In the genomic region with DNA sequence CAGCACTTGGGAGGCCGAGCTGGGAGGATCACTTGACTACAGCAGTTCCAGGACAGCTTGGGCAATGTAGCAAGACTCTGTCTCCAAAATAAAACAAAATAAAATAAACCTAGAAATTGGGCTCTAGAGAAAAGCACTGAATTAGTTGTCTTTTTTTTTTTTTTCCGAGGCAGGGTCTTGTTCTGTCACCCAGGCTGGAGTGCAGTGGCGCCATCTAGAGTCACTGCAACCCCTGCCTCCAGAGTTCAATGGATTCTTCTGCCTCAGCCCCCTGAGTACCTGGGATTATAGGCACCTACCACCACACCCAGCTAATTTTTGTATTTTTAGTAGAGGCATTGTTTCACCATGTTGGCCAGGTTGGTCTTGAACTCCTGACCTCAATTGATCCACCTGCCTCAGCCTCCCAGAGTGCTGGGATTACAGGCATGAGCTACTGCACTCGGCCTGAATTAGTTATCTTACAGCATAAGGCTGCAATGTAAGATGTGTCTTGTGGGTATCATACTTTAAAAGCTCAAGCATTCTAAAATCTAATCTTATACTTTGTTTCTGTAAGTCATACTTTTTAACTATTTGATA, we compare ENCODE assay signal across 8 cellular contexts. TPM values are rescaled to one million over a fixed set of nuclear protein-coding genes. Genes with fewer than 3 reads are reported as not detected.
DNase-seq lines count a peak whose midpoint lies in the region; ATAC-seq and TF ChIP-seq lines count a peak whose summit lies in the region.

No MANE protein-coding gene starts in this region.

- no peak overlapping the region for H3K4me3 ChIP-seq in PC-9
- no peak overlapping the region for H3K4me3 ChIP-seq in adipocyte (ENCODE audit: low read length)
- no peak overlapping the region for H3K4me3 ChIP-seq in left lung
- H3K4me3 ChIP-seq in upper lobe of right lung = no peak overlapping the region

- no peak overlapping the region for H3K27ac ChIP-seq in PC-9
- H3K27ac ChIP-seq in left lung = no peak overlapping the region
- no peak overlapping the region for H3K27ac ChIP-seq in upper lobe of right lung

- no peaks in the 10 kb centered on the region for H3K79me2 ChIP-seq in PC-9 (ENCODE audit: low read depth)

- peak in 1 of 2 experiments; percentile 29 for DNase-seq in PC-9
- DNase-seq in adipocyte (ENCODE audit: low read depth) = peak; percentile 19
- DNase-seq in left lung = no peak
- DNase-seq in upper lobe of right lung = no peak
- DNase-seq in cerebellar nuclear complex (lab: John Stamatoyannopoulos, UW) = no peak

- H3K27me3 ChIP-seq in PC-9 (ENCODE audit: insufficient read depth, low read depth) (no peaks in the 10 kb centered on the region), adipocyte (replicated peaks; ENCODE audit: control insufficient read depth, insufficient read depth, low read length) (peaks cover 14% of the 10 kb centered on the region), left lung (peaks cover 0 to 17% of the 10 kb centered on the region in 2 donors), upper lobe of right lung (peaks cover 6% of the 10 kb centered on the region)

- H3F3A ChIP-seq in PC-9 (ENCODE audit: insufficient read depth, low read depth) = no peaks in the 10 kb centered on the region

- no peak overlapping the region for H2AFZ ChIP-seq in PC-9

- H3K4me1 ChIP-seq in PC-9 (replicated peaks; ENCODE audit: insufficient read depth) (no peaks in the 10 kb centered on the region), adipocyte (ENCODE audit: control insufficient read depth, insufficient read depth, low read length) (no peaks in the 10 kb centered on the region), left lung (no peaks in the 10 kb centered on the region), upper lobe of right lung (no peaks in the 10 kb centered on the region)

- intact Hi-C loops in PC-9 (cut with micrococcal nuclease; ENCODE audit: unreplicated experiment) = no loop called here
- intact Hi-C loops in left lung (cut with DNase I) = no loop called here
- intact Hi-C loops in upper lobe of right lung (cut with DNase I) = no loop called here

- no peak overlapping the region for H3K4me2 ChIP-seq in PC-9

- H4K20me1 ChIP-seq in PC-9 (ENCODE audit: insufficient read depth) = no peaks in the 10 kb centered on the region

- TF ChIP-seq CTCF in GM12873 (IDR thresholded peaks at IDR 0.05; ENCODE audit: insufficient read depth, low read depth, low read length, missing control alignments) (peak; percentile 81), PC-9 (conservative IDR thresholded peaks at IDR 0.05) (peak; percentile 53), left lung (IDR thresholded peaks at IDR 0.05) (peak; percentile 42 to 47), upper lobe of right lung (IDR thresholded peaks at IDR 0.05) (peak; percentile 68)

- H3K9me3 ChIP-seq in PC-9 (ENCODE audit: insufficient read depth, low read depth) = no peaks in the 10 kb centered on the region
- no peaks in the 10 kb centered on the region for H3K9me3 ChIP-seq in adipocyte (ENCODE audit: control insufficient read depth, low read length)
- no peaks in the 10 kb centered on the region for H3K9me3 ChIP-seq in left lung
- no peaks in the 10 kb centered on the region for H3K9me3 ChIP-seq in upper lobe of right lung

- POLR2A ChIA-PET in PC-9 (lab: Charles Lee; ENCODE audit: unreplicated experiment) = no interaction called here

- no peak overlapping the region for H3K9ac ChIP-seq in adipocyte (ENCODE audit: low read length)

- H3K36me3 ChIP-seq in PC-9 (ENCODE audit: low read depth) (no peaks in the 10 kb centered on the region), adipocyte (ENCODE audit: control insufficient read depth, insufficient read depth, low read length, severe bottlenecking) (no peaks in the 10 kb centered on the region), left lung (no peaks in the 10 kb centered on the region), upper lobe of right lung (no peaks in the 10 kb centered on the region)

- no TSS peak for BruUV-seq in PC-9 (replicated peaks; lab: Mats Ljungman, UMichigan)

- CTCF ChIA-PET in PC-9 (lab: Charles Lee) = interaction anchor here (0.6 to 0.8 kb wide), 3 partner anchors 19 to 418 kb away, joined by 3 to 6 read pairs (median 3); no protein-coding TSS in a partner anchor

- ATAC-seq in left lung (peak; percentile 31), upper lobe of right lung (no peak), HG03039 (IDR thresholded peaks at IDR 0.05; ENCODE audit: unreplicated experiment) (no peak), GM18517 (IDR thresholded peaks at IDR 0.05; ENCODE audit: unreplicated experiment) (no peak)

- no peaks in the 10 kb centered on the region for H3K9me2 ChIP-seq in PC-9 (ENCODE audit: insufficient read depth)

RNA-seq across cellular contexts. Expression of gene MEIG1, which starts 12.8 kb away (rescaled TPM):
- 1.8 and 4.1 TPM in 2 replicates for total RNA-seq in PC-9 (2021)
- total RNA-seq in left lung = not detected
- total RNA-seq in upper lobe of right lung = not detected

RNA-seq across cellular contexts. Expression of gene DCLRE1C, which starts 18.1 kb away (rescaled TPM):
- total RNA-seq in PC-9 (2021) (14.0 and 15.6 TPM in 2 replicates), left lung (10 to 100 TPM in 1 of 2 donors, 1 to 10 TPM in 1; 8.3 to 11.0 TPM), upper lobe of right lung (11.3 TPM)
